1 cellular context compared by ENCODE assay signal in the genomic region with DNA sequence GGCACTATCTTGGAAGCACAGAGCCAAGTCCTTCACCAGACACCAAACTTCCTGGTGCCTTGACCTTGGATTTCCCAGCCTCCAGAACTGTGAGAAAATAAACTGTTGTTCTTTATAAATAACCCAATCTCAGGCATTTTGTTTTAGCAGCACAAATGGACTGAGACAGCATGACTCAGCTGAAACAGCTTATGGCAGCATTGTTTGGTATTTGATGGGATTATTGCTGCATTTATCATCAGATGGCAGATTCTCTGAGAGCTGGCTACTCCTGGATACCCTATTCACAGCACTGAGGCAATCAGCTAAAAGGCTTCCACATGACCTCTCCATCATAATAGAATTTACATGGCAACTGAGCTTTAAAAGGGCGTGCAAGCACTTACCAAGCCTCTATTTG.
TF ChIP-seq lines count a peak whose summit lies in the region.

No MANE protein-coding gene starts in this region.

TF ChIP-seq in HepG2, 621 proteins besides CTCF, POLR2A, EP300 and RAD21 (continued from another document):
- TF ChIP-seq, protein P1, sequence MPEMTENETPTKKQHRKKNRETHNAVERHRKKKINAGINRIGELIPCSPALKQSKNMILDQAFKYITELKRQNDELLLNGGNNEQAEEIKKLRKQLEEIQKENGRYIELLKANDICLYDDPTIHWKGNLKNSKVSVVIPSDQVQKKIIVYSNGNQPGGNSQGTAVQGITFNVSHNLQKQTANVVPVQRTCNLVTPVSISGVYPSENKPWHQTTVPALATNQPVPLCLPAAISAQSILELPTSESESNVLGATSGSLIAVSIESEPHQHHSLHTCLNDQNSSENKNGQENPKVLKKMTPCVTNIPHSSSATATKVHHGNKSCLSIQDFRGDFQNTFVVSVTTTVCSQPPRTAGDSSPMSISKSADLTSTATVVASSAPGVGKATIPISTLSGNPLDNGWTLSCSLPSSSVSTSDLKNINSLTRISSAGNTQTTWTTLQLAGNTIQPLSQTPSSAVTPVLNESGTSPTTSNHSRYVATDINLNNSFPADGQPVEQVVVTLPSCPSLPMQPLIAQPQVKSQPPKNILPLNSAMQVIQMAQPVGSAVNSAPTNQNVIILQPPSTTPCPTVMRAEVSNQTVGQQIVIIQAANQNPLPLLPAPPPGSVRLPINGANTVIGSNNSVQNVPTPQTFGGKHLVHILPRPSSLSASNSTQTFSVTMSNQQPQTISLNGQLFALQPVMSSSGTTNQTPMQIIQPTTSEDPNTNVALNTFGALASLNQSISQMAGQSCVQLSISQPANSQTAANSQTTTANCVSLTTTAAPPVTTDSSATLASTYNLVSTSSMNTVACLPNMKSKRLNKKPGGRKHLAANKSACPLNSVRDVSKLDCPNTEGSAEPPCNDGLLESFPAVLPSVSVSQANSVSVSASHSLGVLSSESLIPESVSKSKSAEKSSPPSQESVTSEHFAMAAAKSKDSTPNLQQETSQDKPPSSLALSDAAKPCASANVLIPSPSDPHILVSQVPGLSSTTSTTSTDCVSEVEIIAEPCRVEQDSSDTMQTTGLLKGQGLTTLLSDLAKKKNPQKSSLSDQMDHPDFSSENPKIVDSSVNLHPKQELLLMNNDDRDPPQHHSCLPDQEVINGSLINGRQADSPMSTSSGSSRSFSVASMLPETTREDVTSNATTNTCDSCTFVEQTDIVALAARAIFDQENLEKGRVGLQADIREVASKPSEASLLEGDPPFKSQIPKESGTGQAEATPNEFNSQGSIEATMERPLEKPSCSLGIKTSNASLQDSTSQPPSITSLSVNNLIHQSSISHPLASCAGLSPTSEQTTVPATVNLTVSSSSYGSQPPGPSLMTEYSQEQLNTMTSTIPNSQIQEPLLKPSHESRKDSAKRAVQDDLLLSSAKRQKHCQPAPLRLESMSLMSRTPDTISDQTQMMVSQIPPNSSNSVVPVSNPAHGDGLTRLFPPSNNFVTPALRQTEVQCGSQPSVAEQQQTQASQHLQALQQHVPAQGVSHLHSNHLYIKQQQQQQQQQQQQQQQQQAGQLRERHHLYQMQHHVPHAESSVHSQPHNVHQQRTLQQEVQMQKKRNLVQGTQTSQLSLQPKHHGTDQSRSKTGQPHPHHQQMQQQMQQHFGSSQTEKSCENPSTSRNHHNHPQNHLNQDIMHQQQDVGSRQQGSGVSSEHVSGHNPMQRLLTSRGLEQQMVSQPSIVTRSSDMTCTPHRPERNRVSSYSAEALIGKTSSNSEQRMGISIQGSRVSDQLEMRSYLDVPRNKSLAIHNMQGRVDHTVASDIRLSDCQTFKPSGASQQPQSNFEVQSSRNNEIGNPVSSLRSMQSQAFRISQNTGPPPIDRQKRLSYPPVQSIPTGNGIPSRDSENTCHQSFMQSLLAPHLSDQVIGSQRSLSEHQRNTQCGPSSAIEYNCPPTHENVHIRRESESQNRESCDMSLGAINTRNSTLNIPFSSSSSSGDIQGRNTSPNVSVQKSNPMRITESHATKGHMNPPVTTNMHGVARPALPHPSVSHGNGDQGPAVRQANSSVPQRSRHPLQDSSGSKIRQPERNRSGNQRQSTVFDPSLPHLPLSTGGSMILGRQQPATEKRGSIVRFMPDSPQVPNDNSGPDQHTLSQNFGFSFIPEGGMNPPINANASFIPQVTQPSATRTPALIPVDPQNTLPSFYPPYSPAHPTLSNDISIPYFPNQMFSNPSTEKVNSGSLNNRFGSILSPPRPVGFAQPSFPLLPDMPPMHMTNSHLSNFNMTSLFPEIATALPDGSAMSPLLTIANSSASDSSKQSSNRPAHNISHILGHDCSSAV (CRISPR knock-in tag; IDR thresholded peaks at IDR 0.05; ENCODE audit: borderline replicate concordance): no peak
